In genomic region chrX:103275947-103276567, GRCh38 we compare ENCODE assay signal across 13 cellular contexts. TPM values are rescaled to one million over a fixed set of nuclear protein-coding genes. Genes with fewer than 3 reads are reported as not detected.
A peak's percentile ranks its signal among the peaks of the same experiment; 100 is the strongest.
DNase-seq lines count a peak whose midpoint lies in the region; ATAC-seq and TF ChIP-seq lines count a peak whose summit lies in the region.
"Had no signal": no experiment of that assay in that cellular context is flagged by ENCODE, and none has a peak within 500 bp of the region (broad histone marks: within the 10 kb centered on the region; RNA-seq: fewer than 3 reads in every experiment).

No MANE protein-coding gene starts in this region.

- peak overlapping the region; percentile 34 to 59 (median 37) for H3K4me3 Mint-ChIP-seq in nephron

- no peaks in the 10 kb centered on the region for H3K4me1 Mint-ChIP-seq in nephron

- WGBS in heart left ventricle, 4 donors = 7 to 43% (median 24%) methylated on average over 23 of the region's 23 CpGs
- WGBS in heart right ventricle, 2 donors = 8 to 12% methylated on average over 11 to 22 of the region's 23 CpGs

- no peak overlapping the region for H3K27ac ChIP-seq in heart left ventricle
- H3K27ac ChIP-seq in heart right ventricle = no peak overlapping the region
- no peak overlapping the region for H3K27ac ChIP-seq in uterus
- H3K27ac ChIP-seq: epithelial cell of prostate had no signal

- no peak for DNase-seq in heart left ventricle
- no peak for DNase-seq in heart right ventricle
- peak; percentile 14 for DNase-seq in cerebellar cortex (ENCODE audit: low spot score)
- no peak for DNase-seq in uterus
- DNase-seq in erythroblast (lab: John Stamatoyannopoulos, UW) = no peak
- no peak for DNase-seq in islet precursor cell
- DNase-seq: AML-193, mucosa of descending colon, NCI-H69, Right ventricle myocardium superior had no signal

- no peak for TF ChIP-seq POLR2A in heart left ventricle (IDR thresholded peaks at IDR 0.05)
- TF ChIP-seq POLR2A in uterus (IDR thresholded peaks at IDR 0.05) = no peak
- no peak for TF ChIP-seq POLR2A in erythroblast (IDR thresholded peaks at IDR 0.05; ENCODE audit: low read length)

- peak overlapping the region in 8 of 12 donors; percentile 15 to 38 (median 23) for H3K4me3 ChIP-seq in heart left ventricle
- H3K4me3 ChIP-seq in heart right ventricle = peak overlapping the region in 5 of 10 donors; percentile 28 to 35 (median 30)
- H3K4me3 ChIP-seq in uterus = peak overlapping the region; percentile 18 to 29
- H3K4me3 ChIP-seq: mucosa of descending colon had no signal

- ATAC-seq in heart left ventricle (no peak), heart right ventricle (no peak), HG02870 (IDR thresholded peaks at IDR 0.05; ENCODE audit: unreplicated experiment) (no peak)
- ATAC-seq: mucosa of descending colon had no signal

- H3K4me1 ChIP-seq in heart left ventricle (peaks cover 0 to 5% (median 0%) of the 10 kb centered on the region in 12 donors), heart right ventricle (no peaks in the 10 kb centered on the region), uterus (no peaks in the 10 kb centered on the region)

- TF ChIP-seq CTCF in heart left ventricle (IDR thresholded peaks at IDR 0.05) (no peak), heart right ventricle (IDR thresholded peaks at IDR 0.05) (no peak), nephron (IDR thresholded peaks at IDR 0.05; ENCODE audit: unreplicated experiment in 3 of 3) (no peak), uterus (IDR thresholded peaks at IDR 0.05) (no peak)

- no peaks in the 10 kb centered on the region for H3K9me3 ChIP-seq in heart left ventricle
- H3K9me3 ChIP-seq in heart right ventricle = no peaks in the 10 kb centered on the region
- H3K9me3 ChIP-seq in uterus = no peaks in the 10 kb centered on the region
- H3K9me3 ChIP-seq: mucosa of descending colon had no signal

- intact Hi-C loops in heart left ventricle (cut with DNase I) (no loop called here), heart right ventricle (cut with DNase I) (no loop called here), uterus (cut with DNase I; ENCODE audit: low total_unique reads) (no loop called here)

- H3K9me3 Mint-ChIP-seq in nephron = peaks cover 6% of the 10 kb centered on the region

- H3K27me3 ChIP-seq in heart left ventricle (peaks cover 0 to 57% (median 0%) of the 10 kb centered on the region in 9 donors), heart right ventricle (peaks cover 0 to 83% (median 3%) of the 10 kb centered on the region in 7 donors), uterus (peaks cover 0 to 5% of the 10 kb centered on the region in 2 donors)

- H3K36me3 ChIP-seq in heart left ventricle (no peaks in the 10 kb centered on the region), heart right ventricle (no peaks in the 10 kb centered on the region), uterus (no peaks in the 10 kb centered on the region)

- no peaks in the 10 kb centered on the region for H3K36me3 Mint-ChIP-seq in nephron (ENCODE audit: low read depth)

- peaks cover 8% of the 10 kb centered on the region for H3K27me3 Mint-ChIP-seq in nephron (ENCODE audit: low read depth)

- no peak overlapping the region for H3K27ac Mint-ChIP-seq in nephron

RNA-seq across cellular contexts. Expression of gene TCEAL5, which starts 0.5 kb away (rescaled TPM):
- total RNA-seq in heart left ventricle = under 1 TPM in 4 of 9 donors, not detected in 5; 0.27 to 0.52 (median 0.38) TPM
- polyA plus RNA-seq in heart left ventricle = under 1 TPM; 0.19 TPM
- under 1 TPM in 5 of 10 donors, not detected in 5; 0.23 to 0.33 (median 0.28) TPM for total RNA-seq in heart right ventricle
- polyA plus RNA-seq in heart right ventricle = under 1 TPM; 0.23 to 0.37 TPM
- total RNA-seq in uterus = 1 to 10 TPM in 2 of 4 donors, not detected in 2; 5.4 to 6.5 TPM

RNA-seq across cellular contexts. Expression of gene TCEAL8, which starts 21.1 kb away (rescaled TPM):
- total RNA-seq in heart left ventricle = 10 to 100 TPM; 38.2 to 60.1 (median 52.7) TPM
- 10 to 100 TPM; 47.3 to 47.9 TPM for polyA plus RNA-seq in heart left ventricle
- 10 to 100 TPM; 39.2 to 56.6 (median 51.9) TPM for total RNA-seq in heart right ventricle
- polyA plus RNA-seq in heart right ventricle = 10 to 100 TPM; 39.6 to 45.0 TPM
- total RNA-seq in uterus = 100 to 1,000 TPM in 3 of 4 donors, 10 to 100 TPM in 1; 56.1 to 181 (median 128) TPM

RNA-seq across cellular contexts. Expression of gene BEX2, which starts 34.7 kb away (rescaled TPM):
- total RNA-seq in heart left ventricle (1 to 10 TPM in 6 of 9 donors, under 1 TPM in 2, not detected in 1; 0.35 to 4.9 (median 1.7) TPM), heart right ventricle (1 to 10 TPM in 6 of 10 donors, under 1 TPM in 3, not detected in 1; 0.65 to 5.4 (median 1.9) TPM), uterus (10 to 100 TPM in 2 of 4 donors, 1 to 10 TPM in 1, not detected in 1; 1.5 to 35.6 (median 15.5) TPM)
- polyA plus RNA-seq in heart left ventricle (1 to 10 TPM; 1.1 to 6.6 TPM), heart right ventricle (1 to 10 TPM in 1 of 2 donors, under 1 TPM in 1; 0.37 to 3.4 TPM)

RNA-seq across cellular contexts. Expression of gene TCEAL7, which starts 54.0 kb away (rescaled TPM):
- total RNA-seq in heart left ventricle (1 to 10 TPM; 1.5 to 5.8 (median 3.1) TPM), heart right ventricle (1 to 10 TPM; 2.0 to 5.3 (median 3.6) TPM), uterus (10 to 100 TPM; 23.6 to 90.0 (median 60.4) TPM)
- polyA plus RNA-seq in heart left ventricle (1 to 10 TPM; 2.6 to 3.1 TPM), heart right ventricle (1 to 10 TPM; 3.2 to 5.6 TPM)
